Comparison of ENCODE assay signal across 22 cellular contexts in genomic region chr18:24461996-24462395, GRCh38. TPM values are rescaled to one million over a fixed set of nuclear protein-coding genes. Genes with fewer than 3 reads are reported as not detected.
DNase-seq lines count a peak whose midpoint lies in the region; ATAC-seq and TF ChIP-seq lines count a peak whose summit lies in the region.
"Had no signal": no experiment of that assay in that cellular context is flagged by ENCODE, and none has a peak within 500 bp of the region (broad histone marks: within the 10 kb centered on the region; RNA-seq: fewer than 3 reads in every experiment).

No MANE protein-coding gene starts in this region.

- no peak overlapping the region for H3K27ac ChIP-seq in trophoblast cell (ENCODE audit: low read depth, low read length)
- H3K27ac ChIP-seq: A549 had no signal

- H3K9me3 Mint-ChIP-seq in activated naive CD8-positive, alpha-beta T cell (ENCODE audit: low read depth) = no peaks in the 10 kb centered on the region
- peaks cover 1% of the 10 kb centered on the region for H3K9me3 Mint-ChIP-seq in activated naive CD8-positive, alpha-beta T cell treated with anti-CD3 and anti-CD28 coated beads for 36 hours
- no peaks in the 10 kb centered on the region for H3K9me3 Mint-ChIP-seq in central memory CD8-positive, alpha-beta T cell
- H3K9me3 Mint-ChIP-seq in progenitor cell of endocrine pancreas (ENCODE audit: low read depth) = peaks cover 3% of the 10 kb centered on the region
- H3K9me3 Mint-ChIP-seq: HFFc6 had no signal

- no peak overlapping the region for H3K18ac ChIP-seq in trophoblast cell (ENCODE audit: low read length)

- H3K36me3 ChIP-seq in Loucy (ENCODE audit: insufficient read depth, low read length) = no peaks in the 10 kb centered on the region; the same call in 1 of the 2 replicates
- H3K36me3 ChIP-seq in trophoblast cell (ENCODE audit: control insufficient read depth in 1 of 2, insufficient read depth in 2 of 2, low read length in 2 of 2) = no peaks in the 10 kb centered on the region
- H3K36me3 ChIP-seq: BE2C had no signal

- H2AK5ac ChIP-seq in trophoblast cell (ENCODE audit: low read length) = no peak overlapping the region

- no peak overlapping the region for H4K91ac ChIP-seq in trophoblast cell (ENCODE audit: low read depth, low read length)

- WGBS in trophoblast cell (ENCODE audit: extremely low coverage, insufficient coverage, insufficient read length) = no CpG with 5 or more reads among the region's 8 CpGs

- no peak overlapping the region for H4K8ac ChIP-seq in trophoblast cell (ENCODE audit: low read depth, low read length)

- H3K27ac Mint-ChIP-seq in activated naive CD8-positive, alpha-beta T cell = no peak overlapping the region
- no peak overlapping the region for H3K27ac Mint-ChIP-seq in activated naive CD8-positive, alpha-beta T cell treated with anti-CD3 and anti-CD28 coated beads for 36 hours
- no peak overlapping the region for H3K27ac Mint-ChIP-seq in central memory CD8-positive, alpha-beta T cell (ENCODE audit: low read depth)
- no peak overlapping the region for H3K27ac Mint-ChIP-seq in progenitor cell of endocrine pancreas
- H3K27ac Mint-ChIP-seq: H9, HFFc6 had no signal

- no peak overlapping the region for H2BK120ac ChIP-seq in trophoblast cell (ENCODE audit: insufficient read depth, low read length, poor library complexity)

- H3K4me1 Mint-ChIP-seq in activated naive CD8-positive, alpha-beta T cell (ENCODE audit: low read depth) = peaks cover 5% of the 10 kb centered on the region
- no peaks in the 10 kb centered on the region for H3K4me1 Mint-ChIP-seq in activated naive CD8-positive, alpha-beta T cell treated with anti-CD3 and anti-CD28 coated beads for 36 hours
- H3K4me1 Mint-ChIP-seq in central memory CD8-positive, alpha-beta T cell = peaks cover 6% of the 10 kb centered on the region
- no peaks in the 10 kb centered on the region for H3K4me1 Mint-ChIP-seq in progenitor cell of endocrine pancreas (ENCODE audit: low read depth)
- H3K4me1 Mint-ChIP-seq: IgD-negative memory B cell had no signal

- H3K27me3 Mint-ChIP-seq in activated naive CD8-positive, alpha-beta T cell = peaks cover 4% of the 10 kb centered on the region
- no peaks in the 10 kb centered on the region for H3K27me3 Mint-ChIP-seq in activated naive CD8-positive, alpha-beta T cell treated with anti-CD3 and anti-CD28 coated beads for 36 hours
- peaks cover 9% of the 10 kb centered on the region for H3K27me3 Mint-ChIP-seq in central memory CD8-positive, alpha-beta T cell
- no peaks in the 10 kb centered on the region for H3K27me3 Mint-ChIP-seq in progenitor cell of endocrine pancreas

- peak overlapping the region; percentile 64 for H3K4me3 Mint-ChIP-seq in activated naive CD8-positive, alpha-beta T cell
- H3K4me3 Mint-ChIP-seq in activated naive CD8-positive, alpha-beta T cell treated with anti-CD3 and anti-CD28 coated beads for 36 hours = no peak overlapping the region
- peak overlapping the region; percentile 10 for H3K4me3 Mint-ChIP-seq in central memory CD8-positive, alpha-beta T cell
- no peak overlapping the region for H3K4me3 Mint-ChIP-seq in progenitor cell of endocrine pancreas (ENCODE audit: low read depth)
- H3K4me3 Mint-ChIP-seq: H9, HFFc6, IgD-negative memory B cell had no signal

- no peak overlapping the region for H3K23ac ChIP-seq in trophoblast cell (ENCODE audit: low read length)

- no peaks in the 10 kb centered on the region for H3F3A ChIP-seq in Loucy (ENCODE audit: low read depth)

- H3K14ac ChIP-seq in trophoblast cell (ENCODE audit: low read length) = no peak overlapping the region

- H3K4me1 ChIP-seq in Loucy (ENCODE audit: insufficient read depth, low read length, poor library complexity, severe bottlenecking) (peaks cover 34% of the 10 kb centered on the region), trophoblast cell (ENCODE audit: control insufficient read depth in 1 of 2, insufficient read depth in 2 of 2, low read length in 2 of 2) (no peaks in the 10 kb centered on the region)
- H3K4me1 ChIP-seq: A549, BE2C had no signal

- H3K79me1 ChIP-seq in trophoblast cell (ENCODE audit: low read length) = no peaks in the 10 kb centered on the region

- no peak overlapping the region for H3K4me3 ChIP-seq in Loucy (ENCODE audit: low read length, poor library complexity, severe bottlenecking)
- no peak overlapping the region for H3K4me3 ChIP-seq in trophoblast cell (ENCODE audit: low read depth, low read length)
- H3K4me3 ChIP-seq: A549, GM12878 had no signal

- H3K9me3 ChIP-seq in Loucy (ENCODE audit: insufficient read depth, low read depth, low read length) = peaks cover 4% of the 10 kb centered on the region; the same call in 1 of the 2 replicates
- H3K9me3 ChIP-seq in trophoblast cell (ENCODE audit: insufficient read depth, low read depth, low read length) = no peaks in the 10 kb centered on the region
- H3K9me3 ChIP-seq: A549, BE2C had no signal

- no peak overlapping the region for H3K9ac ChIP-seq in Loucy (ENCODE audit: low read depth, low read length, poor library complexity, severe bottlenecking)
- H3K9ac ChIP-seq in trophoblast cell (ENCODE audit: low read length) = no peak overlapping the region

- H3K27me3 ChIP-seq in Loucy (ENCODE audit: insufficient read depth, low read length, poor library complexity, severe bottlenecking) = no peaks in the 10 kb centered on the region
- H3K27me3 ChIP-seq in trophoblast cell (ENCODE audit: insufficient read depth, low read length) = no peaks in the 10 kb centered on the region
- H3K27me3 ChIP-seq: BE2C had no signal

- H3K4me2 ChIP-seq in Loucy (ENCODE audit: low read depth, low read length, poor library complexity, severe bottlenecking) (peak overlapping the region; percentile 68), trophoblast cell (ENCODE audit: low read length) (no peak overlapping the region)
- H3K4me2 ChIP-seq: A549 had no signal

- no peak for TF ChIP-seq CTCF in Loucy (conservative IDR thresholded peaks at IDR 0.05; ENCODE audit: low read length)
- no peak for TF ChIP-seq CTCF in progenitor cell of endocrine pancreas (IDR thresholded peaks at IDR 0.05; ENCODE audit: unreplicated experiment)

- peak overlapping the region; percentile 13; the same call in 1 of the 2 replicates for H2AFZ ChIP-seq in Loucy (ENCODE audit: low read length)
- no peak overlapping the region for H2AFZ ChIP-seq in trophoblast cell (ENCODE audit: insufficient read depth, low read length, poor library complexity)

- no peak overlapping the region for H2BK12ac ChIP-seq in trophoblast cell (ENCODE audit: low read length)

- peaks cover 2% of the 10 kb centered on the region for H3K36me3 Mint-ChIP-seq in activated naive CD8-positive, alpha-beta T cell
- H3K36me3 Mint-ChIP-seq in activated naive CD8-positive, alpha-beta T cell treated with anti-CD3 and anti-CD28 coated beads for 36 hours = peaks cover 4% of the 10 kb centered on the region
- peaks cover 3% of the 10 kb centered on the region for H3K36me3 Mint-ChIP-seq in central memory CD8-positive, alpha-beta T cell (ENCODE audit: insufficient read depth)
- peaks cover 4% of the 10 kb centered on the region for H3K36me3 Mint-ChIP-seq in progenitor cell of endocrine pancreas (ENCODE audit: insufficient read depth)

- H3K4ac ChIP-seq in trophoblast cell (ENCODE audit: low read depth, low read length) = no peak overlapping the region

- ATAC-seq in central memory CD8-positive, alpha-beta T cell (replicated peaks; ENCODE audit: extremely low read depth, poor library complexity, severe bottlenecking) = no peak
- ATAC-seq in GM19035 (IDR thresholded peaks at IDR 0.05; ENCODE audit: unreplicated experiment) = no peak
- ATAC-seq: A549, GM12878, Panc1 had no signal

- H4K12ac ChIP-seq in trophoblast cell (ENCODE audit: low read depth, low read length) = no peak overlapping the region

- no peak for DNase-seq in activated naive CD8-positive, alpha-beta T cell treated with anti-CD3 and anti-CD28 coated beads for 36 hours
- no peak for DNase-seq in central memory CD8-positive, alpha-beta T cell (ENCODE audit: low spot score in 2 of 2)
- peak; percentile 51 to 83 for DNase-seq in trophoblast cell
- no peak for DNase-seq in T-helper 9 cell
- no peak for DNase-seq in progenitor cell of endocrine pancreas (ENCODE audit: low spot score, unreplicated experiment)
- DNase-seq: BE2C, DND-41, H9, HFFc6, NCI-H1694 treated with DMSO at 0.1 percent for 48 hours, NCI-H2081 treated with DMSO at 0.1 percent for 48 hours, NCI-H2171 treated with DMSO at 0.1 percent for 48 hours, NCI-H524 treated with DMSO at 0.1 percent for 48 hours, NCI-H82 had no signal

- no peaks in the 10 kb centered on the region for H3K9me2 ChIP-seq in Loucy (replicated peaks; ENCODE audit: low read depth, low read length)

- no peak overlapping the region for H2BK5ac ChIP-seq in trophoblast cell (ENCODE audit: low read depth, low read length, poor library complexity)

- H3K79me2 ChIP-seq in Loucy (ENCODE audit: insufficient read depth, low read length) (no peaks in the 10 kb centered on the region), trophoblast cell (ENCODE audit: control insufficient read depth, insufficient read depth, low read length, poor library complexity) (no peaks in the 10 kb centered on the region)

- H4K20me1 ChIP-seq in Loucy (ENCODE audit: insufficient read depth, low read length, poor library complexity, severe bottlenecking) = no peaks in the 10 kb centered on the region

RNA-seq across cellular contexts. Expression of gene HRH4, which starts 1.6 kb away (rescaled TPM):
- not detected for total RNA-seq in activated naive CD8-positive, alpha-beta T cell treated with anti-CD3 and anti-CD28 coated beads for 36 hours
- 0.04 TPM in 1 of 2 replicates, not detected in the other for polyA plus RNA-seq in trophoblast cell (2013)
- not detected in 2 replicates for total RNA-seq in progenitor cell of endocrine pancreas
- total RNA-seq: GM12878, H9, HFFc6, M059J had no signal
- polyA plus RNA-seq: GM12878, IgD-negative memory B cell had no signal

RNA-seq across cellular contexts. Expression of gene IMPACT, which starts 35.5 kb away (rescaled TPM):
- 10 to 100 TPM; 23.8 to 26.4 TPM for total RNA-seq in activated naive CD8-positive, alpha-beta T cell treated with anti-CD3 and anti-CD28 coated beads for 36 hours
- 18.7 and 21.6 TPM in 2 replicates for polyA plus RNA-seq in trophoblast cell (2013)
- total RNA-seq in progenitor cell of endocrine pancreas = 28.1 and 29.7 TPM in 2 replicates

Comparison
In these comparisons a context has a peak if more than half of its experiments do, and no peak if none do; other contexts are left out.
1. H3K4me3 Mint-ChIP-seq: peak in activated naive CD8-positive, alpha-beta T cell (single experiment) and central memory CD8-positive, alpha-beta T cell (single experiment); none in activated naive CD8-positive, alpha-beta T cell treated with anti-CD3 and anti-CD28 coated beads for 36 hours (single experiment) and progenitor cell of endocrine pancreas (single experiment).
2. DNase-seq: peak in trophoblast cell (2 of 2); none in activated naive CD8-positive, alpha-beta T cell treated with anti-CD3 and anti-CD28 coated beads for 36 hours (single experiment), central memory CD8-positive, alpha-beta T cell (0 of 2), T-helper 9 cell (single experiment) and progenitor cell of endocrine pancreas (single experiment).